Comparison of ENCODE assay signal across 8 cellular contexts in genomic region chr4:47686294-47686872, GRCh38.
DNase-seq lines count a peak whose midpoint lies in the region; ATAC-seq, FAIRE-seq and TF ChIP-seq lines count a peak whose summit lies in the region.

No MANE protein-coding gene starts in this region.

- no peaks in the 10 kb centered on the region for H3K9me3 Mint-ChIP-seq in activated T-helper 17 cell treated with anti-CD3 and anti-CD28 coated beads, Interleukin-2, amount 50 U/mL, for 72 hours

- POLR2A ChIA-PET in AG04450 (lab: Yijun Ruan, JAX): no interaction called here

- H3K4me3 ChIP-seq in AG04450 (ENCODE audit: low read depth, low read length): no peak overlapping the region

- peak; percentile 59 for ATAC-seq in GM18517 (IDR thresholded peaks at IDR 0.05; ENCODE audit: unreplicated experiment)
- ATAC-seq in HG03159 (IDR thresholded peaks at IDR 0.05; ENCODE audit: unreplicated experiment): peak; percentile 84
- ATAC-seq in activated T-helper 17 cell treated with anti-CD3 and anti-CD28 coated beads, Interleukin-2, amount 50 U/mL, for 72 hours (replicated peaks): peak; percentile 93
- ATAC-seq in Right ventricle myocardium superior (ENCODE audit: poor library complexity): peak; percentile 90
- no peak for ATAC-seq in HG03039 (IDR thresholded peaks at IDR 0.05; ENCODE audit: unreplicated experiment)

- DNase-seq in AG04450 (ENCODE audit: low read depth, low spot score) (no peak), RCC 7860 (ENCODE audit: low spot score) (peak; percentile 18), Right ventricle myocardium superior (peak; percentile 50), smooth muscle cell of the brain vasculature (ENCODE audit: low read depth, low spot score) (peak; percentile 6)

- H3K27ac Mint-ChIP-seq in activated T-helper 17 cell treated with anti-CD3 and anti-CD28 coated beads, Interleukin-2, amount 50 U/mL, for 72 hours: no peak overlapping the region

- H3K36me3 Mint-ChIP-seq in activated T-helper 17 cell treated with anti-CD3 and anti-CD28 coated beads, Interleukin-2, amount 50 U/mL, for 72 hours (ENCODE audit: low read depth): no peaks in the 10 kb centered on the region

- no peak overlapping the region for H3K27ac ChIP-seq in AG04450 (ENCODE audit: low read depth, low read length)

- peaks cover 6% of the 10 kb centered on the region for H3K27me3 Mint-ChIP-seq in activated T-helper 17 cell treated with anti-CD3 and anti-CD28 coated beads, Interleukin-2, amount 50 U/mL, for 72 hours

- H3K4me3 Mint-ChIP-seq in activated T-helper 17 cell treated with anti-CD3 and anti-CD28 coated beads, Interleukin-2, amount 50 U/mL, for 72 hours: no peak overlapping the region

- FAIRE-seq in RCC 7860 (lab: Jason Lieb, UNC): no peak

- peak; percentile 78 for TF ChIP-seq CTCF in AG04450 (IDR thresholded peaks at IDR 0.05; ENCODE audit: low read depth, low read length)

- no peaks in the 10 kb centered on the region for H3K27me3 ChIP-seq in AG04450 (ENCODE audit: control insufficient read depth, insufficient read depth, low read length)

- no peaks in the 10 kb centered on the region for H3K4me1 Mint-ChIP-seq in activated T-helper 17 cell treated with anti-CD3 and anti-CD28 coated beads, Interleukin-2, amount 50 U/mL, for 72 hours

- intact Hi-C loops in Right ventricle myocardium superior (cut with DNase I): no loop called here

- CTCF ChIA-PET in AG04450 (lab: Charles Lee): interaction anchor here (0.6 to 4.5 kb wide), 10 partner anchors 9 to 260 kb away, joined by 3 to 30 read pairs (median 3); partner anchors contain the start of gene CORIN

- H3K9me3 ChIP-seq in AG04450 (ENCODE audit: control insufficient read depth, insufficient read depth, low read length): no peaks in the 10 kb centered on the region
